ENCODE assay signal across 1 cellular context in genomic region chr14:91409240-91409639, GRCh38. TPM values are rescaled to one million over a fixed set of nuclear protein-coding genes. Genes with fewer than 3 reads are reported as not detected.
"Had no signal": no experiment of that assay in that cellular context is flagged by ENCODE, and none has a peak within 500 bp of the region (broad histone marks: within the 10 kb centered on the region; RNA-seq: fewer than 3 reads in every experiment).

No MANE protein-coding gene starts in this region.

RNA-seq across cellular contexts. Expression of gene CCDC88C, which starts 8.4 kb away (rescaled TPM):
- total RNA-seq: SJSA1 had no signal
